17 cellular contexts compared by ENCODE assay signal in the genomic region with DNA sequence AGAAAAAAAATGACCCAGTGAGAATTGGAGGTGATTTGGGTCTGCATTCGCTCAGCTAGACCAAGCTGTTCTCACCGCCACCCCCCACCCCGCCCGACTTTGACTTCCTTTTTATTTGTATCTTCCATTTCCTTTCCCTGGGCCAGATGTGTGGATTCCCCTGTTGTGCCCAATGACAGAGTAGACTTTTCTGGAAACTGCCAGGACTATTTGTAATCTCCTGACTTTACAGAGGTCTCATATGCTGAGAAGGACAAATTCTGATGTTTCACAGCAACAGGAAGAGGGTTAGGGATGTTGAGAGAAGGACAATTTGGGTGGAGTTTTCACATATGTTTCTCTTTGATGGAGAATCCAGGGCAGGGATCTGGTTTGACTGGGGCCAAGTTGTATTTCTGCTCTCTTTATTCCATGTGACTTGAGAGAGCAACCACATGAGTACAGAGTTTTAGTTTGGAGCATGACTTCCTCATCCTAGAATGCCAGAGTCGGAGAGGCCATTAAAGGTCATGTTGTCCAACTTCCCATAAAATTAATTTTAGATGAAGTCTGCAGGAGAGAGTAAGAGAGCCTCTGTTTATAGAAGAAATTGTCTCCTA.
"Had no signal": no experiment of that assay in that cellular context is flagged by ENCODE, and none has a peak within 500 bp of the region (broad histone marks: within the 10 kb centered on the region; RNA-seq: fewer than 3 reads in every experiment).

No MANE protein-coding gene starts in this region.

- H3K36me3 ChIP-seq: spleen had no signal

- H3K4me3 ChIP-seq: body of pancreas, SK-N-MC, spleen, testis had no signal

- FAIRE-seq: frontal cortex, urothelium cell line had no signal

- DNase-seq: activated CD4-positive, alpha-beta memory T cell treated with anti-CD3 and anti-CD28 coated beads, Interleukin-2, amount 10 ng/mL, durations not matched to agents 7 days and 5 days; activated CD4-positive, alpha-beta T cell treated with anti-CD3 and anti-CD28 coated beads for 36 hours; activated effector memory CD4-positive, alpha-beta T cell treated with Interleukin-2 at 50 U/mL for 16 hours; activated T-cell treated with anti-CD3 and anti-CD28 coated beads, Interleukin-2, amount 50 U/mL, for 4 hours; effector memory CD4-positive, alpha-beta T cell; islet precursor cell; mesenchymal stem cell; nucleus accumbens; spleen; T-helper 1 cell; testis had no signal

- H3K27ac ChIP-seq: body of pancreas, SK-N-MC, testis had no signal

- H3K9me3 ChIP-seq: body of pancreas, testis had no signal

- H3K4me1 ChIP-seq: spleen had no signal

- ATAC-seq: activated CD4-positive, alpha-beta T cell treated with anti-CD3 and anti-CD28 coated beads for 36 hours; activated T-cell treated with anti-CD3 and anti-CD28 coated beads, Interleukin-2, amount 50 U/mL, for 4 hours; body of pancreas; natural killer cell treated with Interleukin-12 subunit alpha and Interleukin-12 subunit beta and Interleukin-15 and Interleukin-18, amount 100 ng/mL, for 72 hours; right cardiac atrium had no signal

- H3K27me3 ChIP-seq: body of pancreas, spleen, testis had no signal
